ENCODE assay signal across 26 cellular contexts in the genomic region with DNA sequence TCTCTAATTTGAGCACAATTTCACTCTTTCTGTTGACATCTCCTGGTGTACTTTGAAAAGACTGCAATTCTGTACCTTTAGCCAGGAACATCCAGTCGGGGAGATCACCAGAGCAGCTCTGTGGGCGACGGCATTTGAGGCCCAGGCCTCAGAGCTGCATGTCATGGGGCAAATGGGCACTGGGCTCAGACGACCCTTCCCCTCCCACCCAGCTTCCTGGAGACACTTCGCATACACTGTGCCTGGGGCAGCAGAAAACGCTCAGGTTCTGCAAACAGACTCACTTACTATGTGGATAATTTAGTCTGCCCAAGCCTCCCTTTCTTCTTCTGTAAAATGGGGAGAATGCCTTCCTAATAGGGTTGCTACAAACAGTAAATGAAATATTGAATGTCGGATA.
"Had no signal": no experiment of that assay in that cellular context is flagged by ENCODE, and none has a peak within 500 bp of the region (broad histone marks: within the 10 kb centered on the region; RNA-seq: fewer than 3 reads in every experiment).

No MANE protein-coding gene starts in this region.

- H3K27ac ChIP-seq: dorsolateral prefrontal cortex, epithelial cell of prostate, gastroesophageal sphincter, heart left ventricle, hepatocyte, left lung, parathyroid adenoma, prostate gland, right atrium auricular region, skin epidermis, thyroid gland had no signal

- H3K9ac ChIP-seq: parathyroid adenoma had no signal

- H2AFZ ChIP-seq: hepatocyte, parathyroid adenoma had no signal

- H3K9me3 ChIP-seq: heart left ventricle, left lung, prostate gland, right atrium auricular region, thyroid gland had no signal

- H3K27ac Mint-ChIP-seq: naive thymus-derived CD8-positive, alpha-beta T cell; nephron progenitor cell; stimulated activated naive B cell treated with anti-CD40 and anti-IgM and Interleukin-4, amounts not matched to agents 10 μg/mL and 1 μg/mL and 100 μg/mL, for 72 hours; stimulated activated naive CD8-positive, alpha-beta T cell treated with anti-CD3 and anti-CD28 coated beads, Interleukin-15, amount 100 ng/mL, for 72 hours had no signal

- FAIRE-seq: colon had no signal

- DNase-seq: central memory CD4-positive, alpha-beta T cell; effector CD4-positive, alpha-beta T cell; foreskin fibroblast; heart left ventricle; left cardiac atrium; left lung; mesendoderm; naive thymus-derived CD8-positive, alpha-beta T cell; nephron progenitor cell; stimulated activated CD4-positive, alpha-beta T cell treated with anti-CD3 and anti-CD28 coated beads, Interleukin-15, amount 100 ng/mL, for 24 hours; stimulated activated CD4-positive, alpha-beta T cell treated with anti-CD3 and anti-CD28 coated beads, Interleukin-2, amount 100 ng/mL, for 48 hours; stimulated activated naive B cell treated with anti-CD40 and anti-IgM and Interleukin-4, amounts not matched to agents 10 μg/mL and 1 μg/mL and 100 μg/mL, for 72 hours; stimulated activated naive CD8-positive, alpha-beta T cell treated with anti-CD3 and anti-CD28 coated beads, Interleukin-15, amount 100 ng/mL, for 72 hours; thyroid gland; trophoblast cell had no signal

- ATAC-seq: esophagus mucosa; gastroesophageal sphincter; heart left ventricle; left cardiac atrium; left lung; naive thymus-derived CD8-positive, alpha-beta T cell; stimulated activated naive B cell treated with anti-CD40 and anti-IgM and Interleukin-4, amounts not matched to agents 10 μg/mL and 1 μg/mL and 100 μg/mL, for 72 hours; stimulated activated naive CD8-positive, alpha-beta T cell treated with anti-CD3 and anti-CD28 coated beads, Interleukin-15, amount 100 ng/mL, for 72 hours had no signal

- H3K4me2 ChIP-seq: hepatocyte had no signal

- H3K27me3 Mint-ChIP-seq: stimulated activated naive B cell treated with anti-CD40 and anti-IgM and Interleukin-4, amounts not matched to agents 10 μg/mL and 1 μg/mL and 100 μg/mL, for 72 hours; stimulated activated naive CD8-positive, alpha-beta T cell treated with anti-CD3 and anti-CD28 coated beads, Interleukin-15, amount 100 ng/mL, for 72 hours had no signal

- H3K79me2 ChIP-seq: hepatocyte, parathyroid adenoma had no signal

- H3K4me3 ChIP-seq: dorsolateral prefrontal cortex, gastroesophageal sphincter, heart left ventricle, hepatocyte, left lung, prostate gland, right atrium auricular region, skin epidermis, spleen, thyroid gland had no signal

- H3K36me3 ChIP-seq: gastroesophageal sphincter, heart left ventricle, left lung, prostate gland, right atrium auricular region, spleen, thyroid gland had no signal

- H3K27me3 ChIP-seq: dorsolateral prefrontal cortex, gastroesophageal sphincter, heart left ventricle, hepatocyte, left lung, right atrium auricular region, spleen, thyroid gland had no signal

- H3K4me1 Mint-ChIP-seq: naive thymus-derived CD8-positive, alpha-beta T cell; stimulated activated naive B cell treated with anti-CD40 and anti-IgM and Interleukin-4, amounts not matched to agents 10 μg/mL and 1 μg/mL and 100 μg/mL, for 72 hours; stimulated activated naive CD8-positive, alpha-beta T cell treated with anti-CD3 and anti-CD28 coated beads, Interleukin-15, amount 100 ng/mL, for 72 hours had no signal

- H3K9me3 Mint-ChIP-seq: stimulated activated naive B cell treated with anti-CD40 and anti-IgM and Interleukin-4, amounts not matched to agents 10 μg/mL and 1 μg/mL and 100 μg/mL, for 72 hours; stimulated activated naive CD8-positive, alpha-beta T cell treated with anti-CD3 and anti-CD28 coated beads, Interleukin-15, amount 100 ng/mL, for 72 hours had no signal

- H3K4me1 ChIP-seq: gastroesophageal sphincter, left lung, parathyroid adenoma, prostate gland, thyroid gland had no signal

- H3K4me3 Mint-ChIP-seq: naive thymus-derived CD8-positive, alpha-beta T cell; nephron progenitor cell; stimulated activated naive B cell treated with anti-CD40 and anti-IgM and Interleukin-4, amounts not matched to agents 10 μg/mL and 1 μg/mL and 100 μg/mL, for 72 hours; stimulated activated naive CD8-positive, alpha-beta T cell treated with anti-CD3 and anti-CD28 coated beads, Interleukin-15, amount 100 ng/mL, for 72 hours had no signal
